18 cellular contexts compared by ENCODE assay signal in the genomic region with DNA sequence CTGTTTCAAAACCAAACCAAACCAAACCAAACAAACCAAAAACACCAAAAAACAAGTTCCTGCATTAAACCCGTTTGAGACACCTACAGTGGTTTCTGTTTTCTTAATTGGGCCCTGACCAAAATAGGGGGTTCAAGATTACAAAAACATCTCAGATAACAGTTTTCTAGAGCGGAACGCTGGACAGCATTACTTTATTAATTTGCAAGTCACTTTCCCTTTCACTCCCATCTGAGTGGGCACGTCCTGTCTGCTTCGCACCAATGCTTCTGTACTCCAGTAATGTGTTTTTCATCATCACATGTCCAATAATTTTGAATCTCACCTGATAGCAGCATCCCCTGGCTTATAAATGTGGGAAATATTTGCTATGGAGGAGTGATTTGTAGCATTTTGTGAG. TPM values are rescaled to one million over a fixed set of nuclear protein-coding genes. Genes with fewer than 3 reads are reported as not detected.
DNase-seq lines count a peak whose midpoint lies in the region; ATAC-seq and TF ChIP-seq lines count a peak whose summit lies in the region.
"Had no signal": no experiment of that assay in that cellular context is flagged by ENCODE, and none has a peak within 500 bp of the region (broad histone marks: within the 10 kb centered on the region; RNA-seq: fewer than 3 reads in every experiment).

No MANE protein-coding gene starts in this region.

- ATAC-seq in GM21390 (IDR thresholded peaks at IDR 0.05; ENCODE audit: unreplicated experiment) (peak; percentile 46), IMR-90 (ENCODE audit: low read depth) (no peak)
- ATAC-seq: A549, GM23338, K562 had no signal

- no peaks in the 10 kb centered on the region for H3K9me3 Mint-ChIP-seq in MCF 10A (ENCODE audit: unreplicated experiment)
- H3K9me3 Mint-ChIP-seq: CD8-positive, alpha-beta memory T cell; GM23338 had no signal

- no peak overlapping the region for H3K4me2 ChIP-seq in IMR-90 (ENCODE audit: low read depth, low read length)
- H3K4me2 ChIP-seq in parathyroid adenoma (ENCODE audit: low read length): no peak overlapping the region
- H3K4me2 ChIP-seq: A549, GM23338 had no signal

- POLR2A ChIA-PET in MCF 10A (lab: Yijun Ruan, JAX): no interaction called here
- POLR2A ChIA-PET in IMR-90 (lab: Charles Lee; ENCODE audit: unreplicated experiment): no interaction called here

- no peak overlapping the region for H2AK9ac ChIP-seq in IMR-90 (replicated peaks; ENCODE audit: low read depth, low read length, poor library complexity)

- TF ChIP-seq CTCF in breast epithelium (IDR thresholded peaks at IDR 0.05): no peak
- TF ChIP-seq CTCF in MCF 10A (IDR thresholded peaks at IDR 0.05; ENCODE audit: unreplicated experiment): no peak
- TF ChIP-seq CTCF in IMR-90 (conservative IDR thresholded peaks at IDR 0.05; ENCODE audit: low read depth, low read length): no peak
- TF ChIP-seq CTCF in parathyroid adenoma (IDR thresholded peaks at IDR 0.05): no peak

- H3K36me3 ChIP-seq in breast epithelium: no peaks in the 10 kb centered on the region
- no peaks in the 10 kb centered on the region for H3K36me3 ChIP-seq in IMR-90 (ENCODE audit: control insufficient read depth, insufficient read depth, low read length)
- no peaks in the 10 kb centered on the region for H3K36me3 ChIP-seq in parathyroid adenoma (ENCODE audit: control insufficient read depth, insufficient read depth, low read length)
- H3K36me3 ChIP-seq: BLaER1 had no signal

- H3K4ac ChIP-seq in IMR-90 (ENCODE audit: low read depth, low read length): 0 out of 2 replicates have a peak overlapping the region, but pooled peaks have one; percentile 38

- H3K4me1 Mint-ChIP-seq in MCF 10A (ENCODE audit: insufficient read depth, unreplicated experiment): peaks cover 13% of the 10 kb centered on the region
- H3K4me1 Mint-ChIP-seq: CD8-positive, alpha-beta memory T cell had no signal

- no peak overlapping the region for H4K91ac ChIP-seq in IMR-90 (ENCODE audit: insufficient read depth, low read depth, low read length)

- DNase-seq in breast epithelium (ENCODE audit: low spot score in 2 of 2): no peak
- DNase-seq in MCF 10A (ENCODE audit: unreplicated experiment): no peak
- DNase-seq in IMR-90: no peak
- no peak for DNase-seq in DMS 273 (lab: John Stamatoyannopoulos, UW; ENCODE audit: unreplicated experiment)
- DNase-seq in HK-2 (ENCODE audit: unreplicated experiment): no peak
- no peak for DNase-seq in NCI-H187 treated with DMSO at 0.1 percent for 48 hours (lab: John Stamatoyannopoulos, UW)
- DNase-seq: AML-193; CD8-positive, alpha-beta memory T cell; COR-L47; HCEC 1CT had no signal

- intact Hi-C loops in breast epithelium (cut with DNase I; ENCODE audit: low total_unique reads): loop anchor here (10.0 kb wide), 1 partner anchor 359 kb away; no protein-coding TSS in a partner anchor
- intact Hi-C loops in MCF 10A (cut with micrococcal nuclease): no loop called here
- intact Hi-C loops in IMR-90 (cut with micrococcal nuclease): loop anchor here (5.0 kb wide), 2 partner anchors 66 to 269 kb away; no protein-coding TSS in a partner anchor

- H3K9me1 ChIP-seq in IMR-90 (ENCODE audit: insufficient read depth, low read length): peaks cover 3% of the 10 kb centered on the region; the same call in 1 of the 2 replicates

- H2BK120ac ChIP-seq in IMR-90 (ENCODE audit: low read depth, low read length): no peak overlapping the region

- no peaks in the 10 kb centered on the region for H3K79me2 ChIP-seq in parathyroid adenoma

- no peak overlapping the region for H2AK5ac ChIP-seq in IMR-90 (ENCODE audit: low read depth, low read length)

- H2BK5ac ChIP-seq in IMR-90 (ENCODE audit: low read depth, low read length, poor library complexity, severe bottlenecking): no peak overlapping the region

- no peak overlapping the region for H3K23ac ChIP-seq in IMR-90 (ENCODE audit: low read depth, low read length)

- H3K27ac Mint-ChIP-seq in MCF 10A (ENCODE audit: low read depth, unreplicated experiment): no peak overlapping the region
- H3K27ac Mint-ChIP-seq: CD8-positive, alpha-beta memory T cell; GM23338 had no signal

- H3K27me3 Mint-ChIP-seq in MCF 10A (ENCODE audit: insufficient read depth, unreplicated experiment): no peaks in the 10 kb centered on the region

- H4K20me1 ChIP-seq in IMR-90 (ENCODE audit: insufficient read depth, low read length): no peaks in the 10 kb centered on the region
- H4K20me1 ChIP-seq: BLaER1 had no signal

- H3K9me3 ChIP-seq in breast epithelium (no peaks in the 10 kb centered on the region), IMR-90 (ENCODE audit: control insufficient read depth, insufficient read depth, low read length) (no peaks in the 10 kb centered on the region), parathyroid adenoma (ENCODE audit: control insufficient read depth, low read length) (no peaks in the 10 kb centered on the region)
- H3K9me3 ChIP-seq: BLaER1 had no signal

- H2BK20ac ChIP-seq in IMR-90 (ENCODE audit: low read depth, low read length): no peak overlapping the region

- H3K18ac ChIP-seq in IMR-90 (ENCODE audit: low read depth, low read length): no peak overlapping the region

- TF ChIP-seq POLR2A in breast epithelium (IDR thresholded peaks at IDR 0.05) (no peak), IMR-90 (IDR thresholded peaks at IDR 0.05; ENCODE audit: low read depth, low read length) (no peak)

- H3K9ac ChIP-seq in IMR-90 (ENCODE audit: low read depth, low read length) (no peak overlapping the region), parathyroid adenoma (no peak overlapping the region)
- H3K9ac ChIP-seq: BLaER1 had no signal

- no peak overlapping the region for H3K56ac ChIP-seq in IMR-90 (ENCODE audit: extremely low read depth, insufficient read depth, low read length)

- in situ Hi-C loops in IMR-90 (cut with MboI; ENCODE audit: low sequenced_read_pairs): no loop called here

- H2AFZ ChIP-seq in IMR-90 (replicated peaks; ENCODE audit: low read length, poor library complexity) (no peak overlapping the region), parathyroid adenoma (no peak overlapping the region)
- H2AFZ ChIP-seq: GM23338 had no signal

- BruUV-seq in MCF 10A (replicated peaks; lab: Mats Ljungman, UMichigan) (no TSS peak), IMR-90 (replicated peaks; lab: Mats Ljungman, UMichigan) (no TSS peak)

- no peak overlapping the region for H4K5ac ChIP-seq in IMR-90 (ENCODE audit: low read depth, low read length)

- no peak overlapping the region for H2BK15ac ChIP-seq in IMR-90 (ENCODE audit: low read depth, low read length)

- H3K27me3 ChIP-seq in breast epithelium (no peaks in the 10 kb centered on the region), IMR-90 (ENCODE audit: control insufficient read depth, insufficient read depth, low read length) (no peaks in the 10 kb centered on the region), parathyroid adenoma (ENCODE audit: control insufficient read depth, insufficient read depth, low read length) (no peaks in the 10 kb centered on the region)
- H3K27me3 ChIP-seq: BLaER1 had no signal

- no peak overlapping the region for H3K4me3 ChIP-seq in breast epithelium
- no peak overlapping the region for H3K4me3 ChIP-seq in IMR-90 (ENCODE audit: insufficient read depth, low read depth, low read length)
- H3K4me3 ChIP-seq in parathyroid adenoma (ENCODE audit: low read depth, low read length): no peak overlapping the region
- H3K4me3 ChIP-seq: A549, BLaER1, GM23338, K562 had no signal

- TF ChIP-seq RAD21 in IMR-90 (IDR thresholded peaks at IDR 0.05; ENCODE audit: low read length): no peak

- dilution Hi-C loops in IMR-90 (cut with HindIII; ENCODE audit: low sequenced_read_pairs, unreplicated experiment): no loop called here

- H3K14ac ChIP-seq in IMR-90 (replicated peaks; ENCODE audit: low read depth, low read length): no peak overlapping the region

- no peak overlapping the region for H4K8ac ChIP-seq in IMR-90 (ENCODE audit: low read depth in 2 of 2, low read length in 2 of 2)

- no peaks in the 10 kb centered on the region for H3K36me3 Mint-ChIP-seq in MCF 10A (ENCODE audit: insufficient read depth, unreplicated experiment)

- H3K79me1 ChIP-seq in IMR-90 (ENCODE audit: low read depth in 1 of 2, low read length in 2 of 2): peaks cover 0 to 5% of the 10 kb centered on the region in 2 experiments; a peak in 1 of 4 replicates

- CTCF ChIA-PET in MCF 10A (lab: Yijun Ruan, JAX) (no interaction called here), IMR-90 (lab: Yijun Ruan, JAX) (no interaction called here)

- 80% methylated on average over 1 of the region's 5 CpGs; no CpG with 5 or more reads in 1 of the 2 experiments for WGBS in IMR-90 (ENCODE audit: extremely low coverage in 2 of 2, insufficient read length in 1 of 2), 2 experiments

- H3K4me3 Mint-ChIP-seq in MCF 10A (ENCODE audit: unreplicated experiment): no peak overlapping the region
- H3K4me3 Mint-ChIP-seq: CD8-positive, alpha-beta memory T cell; GM23338 had no signal

- H3K4me1 ChIP-seq in breast epithelium (no peaks in the 10 kb centered on the region), IMR-90 (ENCODE audit: control insufficient read depth, insufficient read depth, low read length) (peaks cover 18% of the 10 kb centered on the region), parathyroid adenoma (no peaks in the 10 kb centered on the region)
- H3K4me1 ChIP-seq: A549 had no signal

- H3K27ac ChIP-seq in breast epithelium (peak overlapping the region; percentile 35 to 80), IMR-90 (ENCODE audit: insufficient read depth, low read length) (no peak overlapping the region), parathyroid adenoma (peak overlapping the region; percentile 11)
- H3K27ac ChIP-seq: 22Rv1, BLaER1, HL-60 had no signal

TF ChIP-seq in IMR-90, 13 proteins besides CTCF, POLR2A, EP300 and RAD21 (continues in another document):
- TF ChIP-seq SMC3 (IDR thresholded peaks at IDR 0.05; ENCODE audit: low read depth, low read length) (no peak), MAFK (IDR thresholded peaks at IDR 0.05; ENCODE audit: low read depth, low read length) (no peak), RFX5 (IDR thresholded peaks at IDR 0.05; ENCODE audit: low read depth, low read length) (no peak), MXI1 (IDR thresholded peaks at IDR 0.05; ENCODE audit: borderline replicate concordance, low read depth, low read length) (no peak)
- TF ChIP-seq, protein P1, sequence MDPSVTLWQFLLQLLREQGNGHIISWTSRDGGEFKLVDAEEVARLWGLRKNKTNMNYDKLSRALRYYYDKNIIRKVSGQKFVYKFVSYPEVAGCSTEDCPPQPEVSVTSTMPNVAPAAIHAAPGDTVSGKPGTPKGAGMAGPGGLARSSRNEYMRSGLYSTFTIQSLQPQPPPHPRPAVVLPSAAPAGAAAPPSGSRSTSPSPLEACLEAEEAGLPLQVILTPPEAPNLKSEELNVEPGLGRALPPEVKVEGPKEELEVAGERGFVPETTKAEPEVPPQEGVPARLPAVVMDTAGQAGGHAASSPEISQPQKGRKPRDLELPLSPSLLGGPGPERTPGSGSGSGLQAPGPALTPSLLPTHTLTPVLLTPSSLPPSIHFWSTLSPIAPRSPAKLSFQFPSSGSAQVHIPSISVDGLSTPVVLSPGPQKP (IDR thresholded peaks at IDR 0.05; ENCODE audit: borderline replicate concordance, low read depth, low read length): no peak

RNA-seq across cellular contexts. Expression of gene MYO1B, which starts 11.7 kb away (rescaled TPM):
- 10 to 100 TPM; 34.1 to 73.9 (median 63.9) TPM for total RNA-seq in breast epithelium
- total RNA-seq in MCF 10A (2022): 204 and 241 TPM in 2 replicates
- 116 and 167 TPM in 2 replicates for total RNA-seq in IMR-90 (2012; rRNA removed)
- 44.3 and 57.2 TPM in 2 replicates for polyA plus RNA-seq in IMR-90 (2012; rRNA removed)
- 11.9 and 14.9 TPM in 2 replicates for polyA plus RNA-seq in IMR-90 (2012; cell fraction: cytosol; rRNA removed)
- polyA plus RNA-seq in IMR-90 (2012; cell fraction: nucleus; rRNA removed; ENCODE audit: low replicate concordance): 10.3 and 68.5 TPM in 2 replicates
